In the genomic region with DNA sequence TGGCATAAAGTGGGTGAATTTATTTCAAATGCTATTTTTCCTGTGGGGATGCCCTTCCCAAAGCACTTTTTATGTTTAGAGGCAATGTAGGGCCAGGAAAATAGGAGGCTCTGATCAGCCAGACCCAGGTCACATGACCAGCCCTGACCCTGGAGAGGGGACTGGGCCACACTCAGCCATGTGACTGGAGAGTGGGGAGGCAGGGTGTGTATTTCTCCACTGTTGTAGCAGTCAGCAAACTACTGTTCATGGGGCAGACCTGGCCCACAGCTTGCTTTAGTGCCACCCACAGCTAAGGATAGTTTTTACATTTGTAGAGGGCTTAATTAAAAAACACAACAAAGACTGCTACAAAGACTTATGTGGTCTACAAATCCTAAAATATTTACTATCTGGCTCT, we compare ENCODE assay signal across 21 cellular contexts.
"Had no signal": no experiment of that assay in that cellular context is flagged by ENCODE, and none has a peak within 500 bp of the region (broad histone marks: within the 10 kb centered on the region; RNA-seq: fewer than 3 reads in every experiment).

No MANE protein-coding gene starts in this region.

- ATAC-seq: activated CD4-positive, alpha-beta T cell treated with anti-CD3 and anti-CD28 coated beads for 36 hours; activated T-helper 17 cell treated with anti-CD3 and anti-CD28 coated beads, Interleukin-2, amount 50 U/mL, for 72 hours; T-cell had no signal

- DNase-seq: activated CD4-positive, alpha-beta memory T cell treated with anti-CD3 and anti-CD28 coated beads, Interleukin-2, amount 10 ng/mL, durations not matched to agents 7 days and 5 days; activated CD4-positive, alpha-beta T cell treated with anti-CD3 and anti-CD28 coated beads for 36 hours; activated CD4-positive, alpha-beta T cell treated with anti-CD3 and anti-CD28 coated beads, Interleukin-2, amount 50 U/mL, for 1 hour; activated T-cell treated with anti-CD3 and anti-CD28 coated beads for 4 hours; activated T-cell treated with anti-CD3 and anti-CD28 coated beads, Interleukin-2, amount 50 U/mL, for 48 hours; MG63; MV-4-11; NCI-H1417 treated with DMSO at 0.1 percent for 48 hours; NCI-H2029 treated with DMSO at 0.1 percent for 48 hours; NCI-H345; NCI-H510A; NCI-H69; PC-9; T-cell; T-helper 2 cell; T1000 had no signal

- H3K9me3 ChIP-seq: breast epithelium, MG63 had no signal

- H3K36me3 ChIP-seq: breast epithelium, MG63 had no signal

- H3K27ac ChIP-seq: breast epithelium, PC-9, SK-N-MC, VCaP had no signal

- H3K4me1 ChIP-seq: breast epithelium had no signal

- H3K4me2 ChIP-seq: PC-9 had no signal

- H2AFZ ChIP-seq: PC-9 had no signal

- FAIRE-seq: TTC549 had no signal

- H3K4me3 ChIP-seq: breast epithelium, MG63, PC-9, SK-N-MC had no signal
